ENCODE assay signal across 8 cellular contexts in genomic region chr11:75140269-75141138, GRCh38. TPM values are rescaled to one million over a fixed set of nuclear protein-coding genes. Genes with fewer than 3 reads are reported as not detected.
DNase-seq lines count a peak whose midpoint lies in the region; ATAC-seq and TF ChIP-seq lines count a peak whose summit lies in the region.

No MANE protein-coding gene starts in this region.

- H3K27me3 ChIP-seq in mesenchymal stem cell (ENCODE audit: control insufficient read depth in 1 of 2, insufficient read depth in 1 of 2, low read length in 2 of 2) = peaks cover 0 to 20% of the 10 kb centered on the region in 2 experiments

- no peak overlapping the region for H3K14ac ChIP-seq in mesenchymal stem cell (ENCODE audit: low read length in 2 of 2)

- H4K8ac ChIP-seq in mesenchymal stem cell (ENCODE audit: low read length) = no peak overlapping the region

- DNase-seq in NCI-H2196 (lab: John Stamatoyannopoulos, UW; ENCODE audit: unreplicated experiment) (peak; percentile 38), NCI-H2196 treated with DMSO at 0.1 percent for 48 hours (lab: John Stamatoyannopoulos, UW; ENCODE audit: unreplicated experiment) (no peak), dermis blood vessel endothelial cell (peak; percentile 75), mesenchymal stem cell (peak; percentile 15)
- DNase-seq in activated CD4-positive, alpha-beta T cell treated with anti-CD3 and anti-CD28 coated beads, Interleukin-2, amount 50 U/mL, for 1 hour = peak; percentile 74
- peak; percentile 67 to 68 for DNase-seq in stimulated activated CD8-positive, alpha-beta memory T cell treated with anti-CD3 and anti-CD28 coated beads, Interleukin-2, amount 100 ng/mL, for 48 hours (ENCODE audit: low read depth in 2 of 2)

- H3K4me1 ChIP-seq in mesenchymal stem cell (ENCODE audit: control insufficient read depth, insufficient read depth, low read depth, low read length) = peaks cover 18% of the 10 kb centered on the region

- no peak overlapping the region for H2BK120ac ChIP-seq in mesenchymal stem cell (ENCODE audit: low read depth, low read length)

- no peak overlapping the region for H3K4me2 ChIP-seq in mesenchymal stem cell (ENCODE audit: low read length, poor library complexity, severe bottlenecking)

- WGBS in mesenchymal stem cell = 45% methylated on average over 22 of the region's 22 CpGs

- no peak overlapping the region for H3K4ac ChIP-seq in mesenchymal stem cell (ENCODE audit: low read depth in 1 of 2, low read length in 2 of 2)

- H2BK5ac ChIP-seq in mesenchymal stem cell (ENCODE audit: low read depth, low read length, poor library complexity, severe bottlenecking) = no peak overlapping the region

- no peak overlapping the region for H2BK12ac ChIP-seq in mesenchymal stem cell (ENCODE audit: low read length in 2 of 2)

- peak; percentile 98 for TF ChIP-seq CTCF in LNCAP (IDR thresholded peaks at IDR 0.05)

- no peak overlapping the region for H3K23ac ChIP-seq in mesenchymal stem cell (ENCODE audit: low read length in 2 of 2)

- H3K9me3 ChIP-seq in mesenchymal stem cell (ENCODE audit: control insufficient read depth, low read length) = no peaks in the 10 kb centered on the region

- H3K18ac ChIP-seq in mesenchymal stem cell (ENCODE audit: low read depth in 1 of 2, low read length in 2 of 2) = no peak overlapping the region

- no peaks in the 10 kb centered on the region for H3K36me3 ChIP-seq in mesenchymal stem cell (ENCODE audit: control insufficient read depth in 1 of 2, insufficient read depth in 2 of 2, low read depth in 1 of 2, low read length in 2 of 2)

- ATAC-seq in GM21447 (IDR thresholded peaks at IDR 0.05; ENCODE audit: unreplicated experiment) = no peak

- no peak overlapping the region for H4K91ac ChIP-seq in mesenchymal stem cell (ENCODE audit: low read length)

- H3K27ac ChIP-seq in mesenchymal stem cell (ENCODE audit: low read length, poor library complexity, severe bottlenecking) = no peak overlapping the region

- no peak overlapping the region for H3K9ac ChIP-seq in mesenchymal stem cell (ENCODE audit: low read length)

- H2AK5ac ChIP-seq in mesenchymal stem cell (ENCODE audit: low read length, severe bottlenecking) = no peak overlapping the region

- no peak overlapping the region for H3K4me3 ChIP-seq in mesenchymal stem cell (ENCODE audit: insufficient read depth in 1 of 2, low read depth in 1 of 2, low read length in 2 of 2)

- H2AFZ ChIP-seq in mesenchymal stem cell (ENCODE audit: low read depth, low read length) = no peak overlapping the region

- H3K79me1 ChIP-seq in mesenchymal stem cell (replicated peaks; ENCODE audit: low read length, poor library complexity, severe bottlenecking) = peaks cover 3% of the 10 kb centered on the region

- no peak overlapping the region for H2BK15ac ChIP-seq in mesenchymal stem cell (ENCODE audit: low read depth, poor library complexity, severe bottlenecking)

RNA-seq across cellular contexts. Expression of gene SLCO2B1, which starts 10.4 kb away (rescaled TPM):
- total RNA-seq in dermis blood vessel endothelial cell = 3.7 and 7.8 TPM in 2 replicates
- 0.18 TPM for polyA plus RNA-seq in mesenchymal stem cell (2013, experiment 1 of 2)
- polyA plus RNA-seq in mesenchymal stem cell (2013, experiment 2 of 2) = 0.16 TPM

RNA-seq across cellular contexts. Expression of gene OR2AT4, which starts 43.8 kb away (rescaled TPM):
- not detected in 2 replicates for total RNA-seq in dermis blood vessel endothelial cell
- polyA plus RNA-seq in mesenchymal stem cell (2013, experiment 1 of 2) = not detected
- polyA plus RNA-seq in mesenchymal stem cell (2013, experiment 2 of 2) = not detected
